Comparison of ENCODE assay signal across 19 cellular contexts in the genomic region with DNA sequence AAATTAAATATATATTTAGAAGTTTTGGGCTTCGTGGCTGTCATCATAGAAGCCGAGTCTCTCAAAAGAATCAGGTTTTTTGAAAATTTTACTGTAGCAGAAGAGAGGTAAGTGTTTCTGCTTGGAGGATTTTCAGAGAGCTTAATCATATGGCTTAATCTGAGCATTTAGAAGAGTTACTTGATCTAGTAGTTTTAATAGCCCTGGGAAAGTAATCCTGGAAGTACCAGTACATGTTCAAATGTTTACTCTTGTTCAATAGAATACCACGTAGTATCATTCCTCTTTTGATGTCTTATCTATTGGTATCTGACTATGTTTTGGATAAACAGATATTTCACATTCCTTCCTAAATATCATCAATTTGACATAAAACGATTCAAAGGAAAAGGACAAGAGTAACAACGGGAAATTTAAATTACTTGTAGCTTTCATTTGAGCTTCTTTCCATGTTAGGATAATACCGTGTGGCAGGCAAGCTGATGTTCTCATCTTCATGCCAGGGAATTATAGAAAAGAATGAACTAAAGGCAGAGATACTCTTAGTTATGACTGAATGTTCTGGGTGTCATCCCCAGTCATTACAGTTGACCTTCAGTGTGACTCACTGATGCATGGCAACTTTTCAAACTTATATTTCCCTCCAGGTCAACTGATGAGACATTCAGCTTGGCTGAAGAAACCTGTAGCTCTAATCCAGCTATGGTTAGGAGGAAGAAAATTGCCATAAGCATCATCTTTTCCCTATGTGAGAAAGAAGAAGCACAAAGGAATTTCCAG.
DNase-seq lines count a peak whose midpoint lies in the region; ATAC-seq and TF ChIP-seq lines count a peak whose summit lies in the region.
"Had no signal": no experiment of that assay in that cellular context is flagged by ENCODE, and none has a peak within 500 bp of the region (broad histone marks: within the 10 kb centered on the region; RNA-seq: fewer than 3 reads in every experiment).

No MANE protein-coding gene starts in this region.

- H3K4me2 ChIP-seq in fibroblast of lung (ENCODE audit: extremely low read depth, insufficient read depth, low read length), result no peak overlapping the region

- H3K79me2 ChIP-seq in fibroblast of lung (ENCODE audit: control insufficient read depth, insufficient read depth, low read length), result no peaks in the 10 kb centered on the region

- TF ChIP-seq CTCF in fibroblast of lung (conservative IDR thresholded peaks at IDR 0.05 in 1 of 2, IDR thresholded peaks at IDR 0.05 in 1 of 2; ENCODE audit: low read depth in 1 of 2, low read length in 2 of 2), result no peak

- no peaks in the 10 kb centered on the region for H3K4me1 ChIP-seq in fibroblast of lung (ENCODE audit: control insufficient read depth, extremely low read depth, insufficient read depth, low read length)

- DNase-seq in GM03348 (ENCODE audit: low spot score) (peak; percentile 43), RPMI7951 (ENCODE audit: low read depth) (peak; percentile 66), fibroblast of lung (ENCODE audit: low read depth in 2 of 2) (peak; percentile 22 to 39), NCI-H2081 treated with DMSO at 0.1 percent for 48 hours (lab: John Stamatoyannopoulos, UW) (no peak)
- DNase-seq in stimulated activated effector memory CD8-positive, alpha-beta T cell treated with anti-CD3 and anti-CD28 coated beads, Interleukin-12 subunit alpha, Interleukin-12 subunit beta, amount 100 ng/mL, for 72 hours (ENCODE audit: low spot score in 2 of 2), result no peak
- no peak for DNase-seq in activated CD4-positive, alpha-beta T cell treated with anti-CD3 and anti-CD28 coated beads, Interleukin-2, amount 10 ng/mL, durations not matched to agents 7 days and 5 days
- DNase-seq: activated CD4-positive, alpha-beta T cell treated with anti-CD3 and anti-CD28 coated beads, Interleukin-2, amount 50 U/mL, for 1 hour; activated T-cell treated with anti-CD3 and anti-CD28 coated beads, Interleukin-2, amount 50 U/mL, for 1 hour; cerebellar nuclear complex; heart left ventricle; kidney; NCI-H1092; NCI-H2171 treated with DMSO at 0.1 percent for 48 hours; NK-92 treated with Interleukin-12 subunit alpha and Interleukin-12 subunit beta, amount 100 ng/mL, for 24 hours; occipital lobe; SHP77 had no signal

- peaks cover 47% of the 10 kb centered on the region for H3K36me3 Mint-ChIP-seq in stimulated activated effector memory CD8-positive, alpha-beta T cell treated with anti-CD3 and anti-CD28 coated beads, Interleukin-12 subunit alpha, Interleukin-12 subunit beta, amount 100 ng/mL, for 72 hours
- H3K36me3 Mint-ChIP-seq in activated CD4-positive, alpha-beta T cell treated with anti-CD3 and anti-CD28 coated beads, Interleukin-2, amount 10 ng/mL, durations not matched to agents 7 days and 5 days (ENCODE audit: low read depth), result peaks cover 15% of the 10 kb centered on the region
- H3K36me3 Mint-ChIP-seq: stimulated activated memory B cell treated with anti-CD40 and anti-IgM and Interleukin-4, amounts not matched to agents 10 μg/mL and 1 μg/mL and 100 μg/mL, for 72 hours had no signal

- POLR2A ChIA-PET in activated CD4-positive, alpha-beta T cell treated with anti-CD3 and anti-CD28 coated beads, Interleukin-2, amount 10 ng/mL, durations not matched to agents 7 days and 5 days (lab: Charles Lee), result no interaction called here

- ATAC-seq in stimulated activated effector memory CD8-positive, alpha-beta T cell treated with anti-CD3 and anti-CD28 coated beads, Interleukin-12 subunit alpha, Interleukin-12 subunit beta, amount 100 ng/mL, for 72 hours, result peak; percentile 46
- no peak for ATAC-seq in HG03045 (IDR thresholded peaks at IDR 0.05; ENCODE audit: unreplicated experiment)
- ATAC-seq: stimulated activated memory B cell treated with anti-CD40 and anti-IgM and Interleukin-4, amounts not matched to agents 10 μg/mL and 1 μg/mL and 100 μg/mL, for 72 hours had no signal

- H3K27ac Mint-ChIP-seq in stimulated activated effector memory CD8-positive, alpha-beta T cell treated with anti-CD3 and anti-CD28 coated beads, Interleukin-12 subunit alpha, Interleukin-12 subunit beta, amount 100 ng/mL, for 72 hours, result no peak overlapping the region
- no peak overlapping the region for H3K27ac Mint-ChIP-seq in activated CD4-positive, alpha-beta T cell treated with anti-CD3 and anti-CD28 coated beads, Interleukin-2, amount 10 ng/mL, durations not matched to agents 7 days and 5 days
- H3K27ac Mint-ChIP-seq: stimulated activated memory B cell treated with anti-CD40 and anti-IgM and Interleukin-4, amounts not matched to agents 10 μg/mL and 1 μg/mL and 100 μg/mL, for 72 hours; T-helper 2 cell treated with Interferon-gamma antibody and Interleukin-4, amounts not matched to agents 5 μg/mL and 100 μg/mL, for 36 hours had no signal

- no peaks in the 10 kb centered on the region for H3K9me3 Mint-ChIP-seq in stimulated activated effector memory CD8-positive, alpha-beta T cell treated with anti-CD3 and anti-CD28 coated beads, Interleukin-12 subunit alpha, Interleukin-12 subunit beta, amount 100 ng/mL, for 72 hours
- no peaks in the 10 kb centered on the region for H3K9me3 Mint-ChIP-seq in activated CD4-positive, alpha-beta T cell treated with anti-CD3 and anti-CD28 coated beads, Interleukin-2, amount 10 ng/mL, durations not matched to agents 7 days and 5 days
- H3K9me3 Mint-ChIP-seq: stimulated activated memory B cell treated with anti-CD40 and anti-IgM and Interleukin-4, amounts not matched to agents 10 μg/mL and 1 μg/mL and 100 μg/mL, for 72 hours; T-helper 2 cell treated with Interferon-gamma antibody and Interleukin-4, amounts not matched to agents 5 μg/mL and 100 μg/mL, for 36 hours had no signal

- no peak overlapping the region for H3K9ac ChIP-seq in fibroblast of lung (ENCODE audit: insufficient read depth, low read length)

- no peak overlapping the region for H3K4me3 ChIP-seq in fibroblast of lung (replicated peaks in 1 of 4; ENCODE audit: control extremely low read depth in 1 of 4, insufficient read depth in 1 of 4, low read depth in 3 of 4, low read length in 4 of 4)
- H3K4me3 ChIP-seq: heart left ventricle had no signal

- H3K36me3 ChIP-seq in fibroblast of lung (ENCODE audit: control insufficient read depth, insufficient read depth, low read length), result peaks cover 2% of the 10 kb centered on the region

- no peaks in the 10 kb centered on the region for H3K27me3 ChIP-seq in fibroblast of lung (ENCODE audit: control insufficient read depth, insufficient read depth, low read length)
- H3K27me3 ChIP-seq: heart left ventricle had no signal

- H3K27ac ChIP-seq in fibroblast of lung (ENCODE audit: insufficient read depth, low read length), result no peak overlapping the region
- H3K27ac ChIP-seq: heart left ventricle had no signal

- no peaks in the 10 kb centered on the region for H3K9me3 ChIP-seq in fibroblast of lung (ENCODE audit: control insufficient read depth, insufficient read depth, low read depth, low read length)
- H3K9me3 ChIP-seq: heart left ventricle had no signal

- no peaks in the 10 kb centered on the region for H3K27me3 Mint-ChIP-seq in activated CD4-positive, alpha-beta T cell treated with anti-CD3 and anti-CD28 coated beads, Interleukin-2, amount 10 ng/mL, durations not matched to agents 7 days and 5 days

- CTCF ChIA-PET in activated CD4-positive, alpha-beta T cell treated with anti-CD3 and anti-CD28 coated beads, Interleukin-2, amount 10 ng/mL, durations not matched to agents 7 days and 5 days (lab: Charles Lee), result interaction anchor here (0.6 to 1.0 kb wide), 4 partner anchors 10 to 344 kb away, joined by 3 read pairs; no protein-coding TSS in a partner anchor

- no peak overlapping the region for H3K4me3 Mint-ChIP-seq in stimulated activated effector memory CD8-positive, alpha-beta T cell treated with anti-CD3 and anti-CD28 coated beads, Interleukin-12 subunit alpha, Interleukin-12 subunit beta, amount 100 ng/mL, for 72 hours
- no peak overlapping the region for H3K4me3 Mint-ChIP-seq in activated CD4-positive, alpha-beta T cell treated with anti-CD3 and anti-CD28 coated beads, Interleukin-2, amount 10 ng/mL, durations not matched to agents 7 days and 5 days
- H3K4me3 Mint-ChIP-seq: stimulated activated memory B cell treated with anti-CD40 and anti-IgM and Interleukin-4, amounts not matched to agents 10 μg/mL and 1 μg/mL and 100 μg/mL, for 72 hours; T-helper 2 cell treated with Interferon-gamma antibody and Interleukin-4, amounts not matched to agents 5 μg/mL and 100 μg/mL, for 36 hours had no signal

- no peak overlapping the region for H2AFZ ChIP-seq in fibroblast of lung (ENCODE audit: low read length)

- H4K20me1 ChIP-seq in fibroblast of lung (ENCODE audit: control insufficient read depth, extremely low read depth, insufficient read depth, low read length), result no peaks in the 10 kb centered on the region

- no peaks in the 10 kb centered on the region for H3K4me1 Mint-ChIP-seq in stimulated activated effector memory CD8-positive, alpha-beta T cell treated with anti-CD3 and anti-CD28 coated beads, Interleukin-12 subunit alpha, Interleukin-12 subunit beta, amount 100 ng/mL, for 72 hours
- H3K4me1 Mint-ChIP-seq in activated CD4-positive, alpha-beta T cell treated with anti-CD3 and anti-CD28 coated beads, Interleukin-2, amount 10 ng/mL, durations not matched to agents 7 days and 5 days, result peaks cover 5% of the 10 kb centered on the region

Comparison
In these comparisons a context has a peak if more than half of its experiments do, and no peak if none do; other contexts are left out.
1. DNase-seq: peak in GM03348 (single experiment), RPMI7951 (single experiment) and fibroblast of lung (2 of 2); none in stimulated activated effector memory CD8-positive, alpha-beta T cell treated with anti-CD3 and anti-CD28 coated beads, Interleukin-12 subunit alpha, Interleukin-12 subunit beta, amount 100 ng/mL, for 72 hours (0 of 2), activated CD4-positive, alpha-beta T cell treated with anti-CD3 and anti-CD28 coated beads, Interleukin-2, amount 10 ng/mL, durations not matched to agents 7 days and 5 days (single experiment) and NCI-H2081 treated with DMSO at 0.1 percent for 48 hours (single experiment).